In the genomic region with DNA sequence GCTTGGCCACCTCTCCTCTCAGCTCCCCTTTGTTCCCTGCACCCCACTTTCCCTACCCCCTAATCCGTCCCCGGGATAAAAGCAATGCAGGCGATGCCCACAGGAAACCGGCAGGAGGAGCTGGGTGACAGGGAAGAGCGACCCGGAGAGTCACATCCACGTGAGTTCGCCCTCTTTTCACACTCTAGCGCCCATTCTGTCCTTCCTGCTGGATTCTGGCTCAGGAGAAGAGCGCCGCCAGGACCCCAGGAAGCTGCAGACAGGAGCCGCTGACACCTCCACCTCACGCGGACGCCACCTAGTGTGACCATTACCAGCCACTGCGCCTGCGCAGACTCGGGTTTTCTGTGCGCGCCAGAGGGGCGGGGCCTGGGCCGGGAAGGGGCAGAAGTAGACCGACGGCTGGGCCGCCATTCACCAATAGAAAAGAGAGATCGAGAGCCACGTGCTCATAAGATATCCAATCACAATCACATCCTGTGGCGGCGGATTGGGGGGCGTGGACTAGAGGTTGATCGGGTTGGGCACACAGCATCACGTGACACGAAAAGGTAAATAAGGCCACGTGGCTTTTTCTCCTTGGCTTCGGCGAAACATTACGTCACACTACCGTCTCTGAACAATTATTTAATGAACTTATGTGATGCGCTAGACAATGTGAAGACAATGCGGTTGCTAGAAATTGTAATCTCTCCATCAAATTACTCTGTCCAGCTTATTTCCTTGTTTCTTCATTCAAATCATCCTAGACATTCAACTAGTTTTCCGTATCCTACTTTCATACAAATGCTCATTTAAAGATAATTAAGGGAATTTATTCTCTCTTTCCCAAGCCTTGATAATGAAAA, we compare ENCODE assay signal across 1 cellular context.
TF ChIP-seq lines count a peak whose summit lies in the region.

No MANE protein-coding gene starts in this region.

TF ChIP-seq in HepG2, 621 proteins besides CTCF, POLR2A, EP300 and RAD21 (continued from another document and continues in another):
- TF ChIP-seq, protein P1, sequence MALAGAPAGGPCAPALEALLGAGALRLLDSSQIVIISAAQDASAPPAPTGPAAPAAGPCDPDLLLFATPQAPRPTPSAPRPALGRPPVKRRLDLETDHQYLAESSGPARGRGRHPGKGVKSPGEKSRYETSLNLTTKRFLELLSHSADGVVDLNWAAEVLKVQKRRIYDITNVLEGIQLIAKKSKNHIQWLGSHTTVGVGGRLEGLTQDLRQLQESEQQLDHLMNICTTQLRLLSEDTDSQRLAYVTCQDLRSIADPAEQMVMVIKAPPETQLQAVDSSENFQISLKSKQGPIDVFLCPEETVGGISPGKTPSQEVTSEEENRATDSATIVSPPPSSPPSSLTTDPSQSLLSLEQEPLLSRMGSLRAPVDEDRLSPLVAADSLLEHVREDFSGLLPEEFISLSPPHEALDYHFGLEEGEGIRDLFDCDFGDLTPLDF (CRISPR knock-in tag; IDR thresholded peaks at IDR 0.05) = peak; percentile 1; the same call in 1 of the 2 replicates
- TF ChIP-seq ZNF207 (IDR thresholded peaks at IDR 0.05; ENCODE audit: borderline replicate concordance) (peak; percentile 84; the same call in 1 of the 2 replicates), HDAC6 (IDR thresholded peaks at IDR 0.05; ENCODE audit: low read depth, low read length) (no peak), ZNF878 (CRISPR knock-in tag; IDR thresholded peaks at IDR 0.05) (no peak), ZNF572 (CRISPR knock-in tag; IDR thresholded peaks at IDR 0.05) (0 out of 2 replicates have a peak, but pooled peaks have one; percentile 15), ZNF556 (CRISPR knock-in tag; IDR thresholded peaks at IDR 0.05; ENCODE audit: borderline replicate concordance) (no peak; the same call in 1 of the 2 replicates), CBX1 (IDR thresholded peaks at IDR 0.05; ENCODE audit: low read depth) (peak; percentile 45), GABPA (IDR thresholded peaks at IDR 0.05; ENCODE audit: low read depth, low read length) (peak; percentile 42; the same call in 1 of the 2 replicates), GABPA (CRISPR knock-in tag; IDR thresholded peaks at IDR 0.05; ENCODE audit: low read depth) (peak; percentile 77), GABPB1 (CRISPR knock-in tag; IDR thresholded peaks at IDR 0.05) (peak; percentile 86), MEIS2 (CRISPR knock-in tag; IDR thresholded peaks at IDR 0.05) (no peak), BHLHE40 (IDR thresholded peaks at IDR 0.05; ENCODE audit: low read length) (peak; percentile 83), HNRNPL (IDR thresholded peaks at IDR 0.05; ENCODE audit: low read depth, low read length) (no peak), NR3C1 (CRISPR knock-in tag; IDR thresholded peaks at IDR 0.05) (no peak), ZNF44 (CRISPR knock-in tag; IDR thresholded peaks at IDR 0.05) (no peak), TBX3 (IDR thresholded peaks at IDR 0.05; ENCODE audit: borderline replicate concordance) (peak; percentile 84), MYC (CRISPR knock-in tag; IDR thresholded peaks at IDR 0.05; ENCODE audit: borderline replicate concordance) (peak; percentile 56), MAF1 (CRISPR knock-in tag; IDR thresholded peaks at IDR 0.05; ENCODE audit: borderline replicate concordance) (no peak), JUNB (CRISPR knock-in tag; IDR thresholded peaks at IDR 0.05; ENCODE audit: borderline replicate concordance) (no peak), SAFB2 (CRISPR knock-in tag; IDR thresholded peaks at IDR 0.05; ENCODE audit: borderline replicate concordance, low read depth) (peak; percentile 57; the same call in 1 of the 2 replicates), RELA (CRISPR knock-in tag; IDR thresholded peaks at IDR 0.05) (no peak), SUZ12 (IDR thresholded peaks at IDR 0.05; ENCODE audit: low read depth, low read length) (no peak), SIN3A (IDR thresholded peaks at IDR 0.05; ENCODE audit: borderline replicate concordance, low read depth, low read length) (peak; percentile 71), ZFY (CRISPR knock-in tag; IDR thresholded peaks at IDR 0.05) (peak; percentile 39; the same call in 1 of the 2 replicates), CREB1 (IDR thresholded peaks at IDR 0.05) (peak; percentile 96), CREB1 (CRISPR knock-in tag; IDR thresholded peaks at IDR 0.05) (peak; percentile 88), ZBTB38 (CRISPR knock-in tag; IDR thresholded peaks at IDR 0.05) (peak; percentile 77; the same call in 1 of the 2 replicates)
- TF ChIP-seq, protein P2, sequence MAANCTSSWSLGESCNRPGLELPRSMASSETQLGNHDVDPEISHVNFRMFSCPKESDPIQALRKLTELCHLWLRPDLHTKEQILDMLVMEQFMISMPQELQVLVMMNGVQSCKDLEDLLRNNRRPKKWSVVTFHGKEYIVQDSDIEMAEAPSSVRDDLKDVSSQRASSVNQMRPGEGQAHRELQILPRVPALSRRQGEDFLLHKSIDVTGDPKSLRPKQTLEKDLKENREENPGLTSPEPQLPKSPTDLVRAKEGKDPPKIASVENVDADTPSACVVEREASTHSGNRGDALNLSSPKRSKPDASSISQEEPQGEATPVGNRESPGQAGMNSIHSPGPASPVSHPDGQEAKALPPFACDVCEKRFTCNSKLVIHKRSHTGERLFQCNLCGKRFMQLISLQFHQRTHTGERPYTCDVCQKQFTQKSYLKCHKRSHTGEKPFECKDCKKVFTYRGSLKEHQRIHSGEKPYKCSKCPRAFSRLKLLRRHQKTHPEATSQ (CRISPR knock-in tag; IDR thresholded peaks at IDR 0.05; ENCODE audit: borderline replicate concordance) = no peak
- TF ChIP-seq, protein P3, sequence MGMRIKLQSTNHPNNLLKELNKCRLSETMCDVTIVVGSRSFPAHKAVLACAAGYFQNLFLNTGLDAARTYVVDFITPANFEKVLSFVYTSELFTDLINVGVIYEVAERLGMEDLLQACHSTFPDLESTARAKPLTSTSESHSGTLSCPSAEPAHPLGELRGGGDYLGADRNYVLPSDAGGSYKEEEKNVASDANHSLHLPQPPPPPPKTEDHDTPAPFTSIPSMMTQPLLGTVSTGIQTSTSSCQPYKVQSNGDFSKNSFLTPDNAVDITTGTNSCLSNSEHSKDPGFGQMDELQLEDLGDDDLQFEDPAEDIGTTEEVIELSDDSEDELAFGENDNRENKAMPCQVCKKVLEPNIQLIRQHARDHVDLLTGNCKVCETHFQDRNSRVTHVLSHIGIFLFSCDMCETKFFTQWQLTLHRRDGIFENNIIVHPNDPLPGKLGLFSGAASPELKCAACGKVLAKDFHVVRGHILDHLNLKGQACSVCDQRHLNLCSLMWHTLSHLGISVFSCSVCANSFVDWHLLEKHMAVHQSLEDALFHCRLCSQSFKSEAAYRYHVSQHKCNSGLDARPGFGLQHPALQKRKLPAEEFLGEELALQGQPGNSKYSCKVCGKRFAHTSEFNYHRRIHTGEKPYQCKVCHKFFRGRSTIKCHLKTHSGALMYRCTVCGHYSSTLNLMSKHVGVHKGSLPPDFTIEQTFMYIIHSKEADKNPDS (CRISPR knock-in tag; IDR thresholded peaks at IDR 0.05) = no peak
- TF ChIP-seq, protein P4, sequence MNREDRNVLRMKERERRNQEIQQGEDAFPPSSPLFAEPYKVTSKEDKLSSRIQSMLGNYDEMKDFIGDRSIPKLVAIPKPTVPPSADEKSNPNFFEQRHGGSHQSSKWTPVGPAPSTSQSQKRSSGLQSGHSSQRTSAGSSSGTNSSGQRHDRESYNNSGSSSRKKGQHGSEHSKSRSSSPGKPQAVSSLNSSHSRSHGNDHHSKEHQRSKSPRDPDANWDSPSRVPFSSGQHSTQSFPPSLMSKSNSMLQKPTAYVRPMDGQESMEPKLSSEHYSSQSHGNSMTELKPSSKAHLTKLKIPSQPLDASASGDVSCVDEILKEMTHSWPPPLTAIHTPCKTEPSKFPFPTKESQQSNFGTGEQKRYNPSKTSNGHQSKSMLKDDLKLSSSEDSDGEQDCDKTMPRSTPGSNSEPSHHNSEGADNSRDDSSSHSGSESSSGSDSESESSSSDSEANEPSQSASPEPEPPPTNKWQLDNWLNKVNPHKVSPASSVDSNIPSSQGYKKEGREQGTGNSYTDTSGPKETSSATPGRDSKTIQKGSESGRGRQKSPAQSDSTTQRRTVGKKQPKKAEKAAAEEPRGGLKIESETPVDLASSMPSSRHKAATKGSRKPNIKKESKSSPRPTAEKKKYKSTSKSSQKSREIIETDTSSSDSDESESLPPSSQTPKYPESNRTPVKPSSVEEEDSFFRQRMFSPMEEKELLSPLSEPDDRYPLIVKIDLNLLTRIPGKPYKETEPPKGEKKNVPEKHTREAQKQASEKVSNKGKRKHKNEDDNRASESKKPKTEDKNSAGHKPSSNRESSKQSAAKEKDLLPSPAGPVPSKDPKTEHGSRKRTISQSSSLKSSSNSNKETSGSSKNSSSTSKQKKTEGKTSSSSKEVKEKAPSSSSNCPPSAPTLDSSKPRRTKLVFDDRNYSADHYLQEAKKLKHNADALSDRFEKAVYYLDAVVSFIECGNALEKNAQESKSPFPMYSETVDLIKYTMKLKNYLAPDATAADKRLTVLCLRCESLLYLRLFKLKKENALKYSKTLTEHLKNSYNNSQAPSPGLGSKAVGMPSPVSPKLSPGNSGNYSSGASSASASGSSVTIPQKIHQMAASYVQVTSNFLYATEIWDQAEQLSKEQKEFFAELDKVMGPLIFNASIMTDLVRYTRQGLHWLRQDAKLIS (CRISPR knock-in tag; IDR thresholded peaks at IDR 0.05) = no peak
- TF ChIP-seq, protein P5, sequence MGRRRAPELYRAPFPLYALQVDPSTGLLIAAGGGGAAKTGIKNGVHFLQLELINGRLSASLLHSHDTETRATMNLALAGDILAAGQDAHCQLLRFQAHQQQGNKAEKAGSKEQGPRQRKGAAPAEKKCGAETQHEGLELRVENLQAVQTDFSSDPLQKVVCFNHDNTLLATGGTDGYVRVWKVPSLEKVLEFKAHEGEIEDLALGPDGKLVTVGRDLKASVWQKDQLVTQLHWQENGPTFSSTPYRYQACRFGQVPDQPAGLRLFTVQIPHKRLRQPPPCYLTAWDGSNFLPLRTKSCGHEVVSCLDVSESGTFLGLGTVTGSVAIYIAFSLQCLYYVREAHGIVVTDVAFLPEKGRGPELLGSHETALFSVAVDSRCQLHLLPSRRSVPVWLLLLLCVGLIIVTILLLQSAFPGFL (CRISPR knock-in tag; IDR thresholded peaks at IDR 0.05) = no peak
- TF ChIP-seq, protein P6, sequence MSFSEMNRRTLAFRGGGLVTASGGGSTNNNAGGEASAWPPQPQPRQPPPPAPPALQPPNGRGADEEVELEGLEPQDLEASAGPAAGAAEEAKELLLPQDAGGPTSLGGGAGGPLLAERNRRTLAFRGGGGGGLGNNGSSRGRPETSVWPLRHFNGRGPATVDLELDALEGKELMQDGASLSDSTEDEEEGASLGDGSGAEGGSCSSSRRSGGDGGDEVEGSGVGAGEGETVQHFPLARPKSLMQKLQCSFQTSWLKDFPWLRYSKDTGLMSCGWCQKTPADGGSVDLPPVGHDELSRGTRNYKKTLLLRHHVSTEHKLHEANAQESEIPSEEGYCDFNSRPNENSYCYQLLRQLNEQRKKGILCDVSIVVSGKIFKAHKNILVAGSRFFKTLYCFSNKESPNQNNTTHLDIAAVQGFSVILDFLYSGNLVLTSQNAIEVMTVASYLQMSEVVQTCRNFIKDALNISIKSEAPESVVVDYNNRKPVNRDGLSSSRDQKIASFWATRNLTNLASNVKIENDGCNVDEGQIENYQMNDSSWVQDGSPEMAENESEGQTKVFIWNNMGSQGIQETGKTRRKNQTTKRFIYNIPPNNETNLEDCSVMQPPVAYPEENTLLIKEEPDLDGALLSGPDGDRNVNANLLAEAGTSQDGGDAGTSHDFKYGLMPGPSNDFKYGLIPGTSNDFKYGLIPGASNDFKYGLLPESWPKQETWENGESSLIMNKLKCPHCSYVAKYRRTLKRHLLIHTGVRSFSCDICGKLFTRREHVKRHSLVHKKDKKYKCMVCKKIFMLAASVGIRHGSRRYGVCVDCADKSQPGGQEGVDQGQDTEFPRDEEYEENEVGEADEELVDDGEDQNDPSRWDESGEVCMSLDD (CRISPR knock-in tag; IDR thresholded peaks at IDR 0.05; ENCODE audit: borderline replicate concordance) = peak; percentile 58; the same call in 1 of the 2 replicates
- TF ChIP-seq, protein P7, sequence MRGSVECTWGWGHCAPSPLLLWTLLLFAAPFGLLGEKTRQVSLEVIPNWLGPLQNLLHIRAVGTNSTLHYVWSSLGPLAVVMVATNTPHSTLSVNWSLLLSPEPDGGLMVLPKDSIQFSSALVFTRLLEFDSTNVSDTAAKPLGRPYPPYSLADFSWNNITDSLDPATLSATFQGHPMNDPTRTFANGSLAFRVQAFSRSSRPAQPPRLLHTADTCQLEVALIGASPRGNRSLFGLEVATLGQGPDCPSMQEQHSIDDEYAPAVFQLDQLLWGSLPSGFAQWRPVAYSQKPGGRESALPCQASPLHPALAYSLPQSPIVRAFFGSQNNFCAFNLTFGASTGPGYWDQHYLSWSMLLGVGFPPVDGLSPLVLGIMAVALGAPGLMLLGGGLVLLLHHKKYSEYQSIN (CRISPR knock-in tag; IDR thresholded peaks at IDR 0.05; ENCODE audit: borderline replicate concordance) = no peak
- TF ChIP-seq, protein P8, sequence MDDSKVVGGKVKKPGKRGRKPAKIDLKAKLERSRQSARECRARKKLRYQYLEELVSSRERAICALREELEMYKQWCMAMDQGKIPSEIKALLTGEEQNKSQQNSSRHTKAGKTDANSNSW (CRISPR knock-in tag; IDR thresholded peaks at IDR 0.05; ENCODE audit: borderline replicate concordance) = no peak
- TF ChIP-seq, protein P9, sequence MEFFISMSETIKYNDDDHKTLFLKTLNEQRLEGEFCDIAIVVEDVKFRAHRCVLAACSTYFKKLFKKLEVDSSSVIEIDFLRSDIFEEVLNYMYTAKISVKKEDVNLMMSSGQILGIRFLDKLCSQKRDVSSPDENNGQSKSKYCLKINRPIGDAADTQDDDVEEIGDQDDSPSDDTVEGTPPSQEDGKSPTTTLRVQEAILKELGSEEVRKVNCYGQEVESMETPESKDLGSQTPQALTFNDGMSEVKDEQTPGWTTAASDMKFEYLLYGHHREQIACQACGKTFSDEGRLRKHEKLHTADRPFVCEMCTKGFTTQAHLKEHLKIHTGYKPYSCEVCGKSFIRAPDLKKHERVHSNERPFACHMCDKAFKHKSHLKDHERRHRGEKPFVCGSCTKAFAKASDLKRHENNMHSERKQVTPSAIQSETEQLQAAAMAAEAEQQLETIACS (CRISPR knock-in tag; IDR thresholded peaks at IDR 0.05) = no peak
- TF ChIP-seq, protein P10, sequence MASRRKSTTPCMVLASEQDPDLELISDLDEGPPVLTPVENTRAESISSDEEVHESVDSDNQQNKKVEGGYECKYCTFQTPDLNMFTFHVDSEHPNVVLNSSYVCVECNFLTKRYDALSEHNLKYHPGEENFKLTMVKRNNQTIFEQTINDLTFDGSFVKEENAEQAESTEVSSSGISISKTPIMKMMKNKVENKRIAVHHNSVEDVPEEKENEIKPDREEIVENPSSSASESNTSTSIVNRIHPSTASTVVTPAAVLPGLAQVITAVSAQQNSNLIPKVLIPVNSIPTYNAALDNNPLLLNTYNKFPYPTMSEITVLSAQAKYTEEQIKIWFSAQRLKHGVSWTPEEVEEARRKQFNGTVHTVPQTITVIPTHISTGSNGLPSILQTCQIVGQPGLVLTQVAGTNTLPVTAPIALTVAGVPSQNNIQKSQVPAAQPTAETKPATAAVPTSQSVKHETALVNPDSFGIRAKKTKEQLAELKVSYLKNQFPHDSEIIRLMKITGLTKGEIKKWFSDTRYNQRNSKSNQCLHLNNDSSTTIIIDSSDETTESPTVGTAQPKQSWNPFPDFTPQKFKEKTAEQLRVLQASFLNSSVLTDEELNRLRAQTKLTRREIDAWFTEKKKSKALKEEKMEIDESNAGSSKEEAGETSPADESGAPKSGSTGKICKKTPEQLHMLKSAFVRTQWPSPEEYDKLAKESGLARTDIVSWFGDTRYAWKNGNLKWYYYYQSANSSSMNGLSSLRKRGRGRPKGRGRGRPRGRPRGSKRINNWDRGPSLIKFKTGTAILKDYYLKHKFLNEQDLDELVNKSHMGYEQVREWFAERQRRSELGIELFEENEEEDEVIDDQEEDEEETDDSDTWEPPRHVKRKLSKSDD (CRISPR knock-in tag; IDR thresholded peaks at IDR 0.05; ENCODE audit: low read depth) = no peak
